14 cellular contexts compared by ENCODE assay signal in the genomic region with DNA sequence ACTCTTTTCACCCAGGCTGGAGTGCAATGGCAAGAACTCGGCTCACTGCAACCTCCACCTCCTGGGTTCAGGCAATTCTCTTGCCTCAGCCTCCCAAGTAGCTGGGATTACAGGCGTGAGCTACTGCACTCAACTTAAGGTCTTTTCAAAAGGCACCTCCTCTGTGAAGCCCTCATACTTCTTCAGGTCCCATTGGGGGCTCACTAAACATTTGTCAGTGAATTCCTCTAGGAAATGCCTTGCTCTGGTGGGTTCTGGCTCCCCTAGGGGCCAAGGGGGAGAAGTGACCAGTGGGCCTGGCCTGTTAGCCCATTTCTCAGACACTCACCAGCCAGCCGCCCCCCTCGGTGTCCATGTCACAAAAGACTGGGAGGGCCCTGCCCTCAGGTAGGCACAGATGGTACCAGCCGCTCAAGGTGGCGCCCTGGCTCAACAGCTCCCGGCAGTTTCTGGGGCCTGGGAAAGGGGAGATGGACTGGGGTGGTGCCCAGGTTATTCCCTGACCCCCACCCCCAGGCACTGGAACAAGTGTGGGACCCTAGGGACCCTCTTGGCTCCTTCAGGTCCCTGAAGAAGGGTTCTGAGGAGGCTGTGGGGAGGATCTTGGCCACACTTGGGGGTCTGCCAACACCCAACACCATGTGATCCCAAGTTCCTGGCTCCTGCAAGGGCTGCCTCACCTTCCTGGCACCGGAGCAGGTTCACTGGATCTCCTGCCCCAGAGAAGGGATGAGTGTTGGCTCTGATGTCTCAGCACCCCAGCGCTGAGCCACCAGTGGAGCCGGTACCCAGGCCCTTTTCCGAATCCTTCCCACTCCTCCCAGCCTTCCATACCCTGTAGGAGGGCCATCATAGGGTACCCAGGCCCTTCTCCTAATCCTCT. TPM values are rescaled to one million over a fixed set of nuclear protein-coding genes. Genes with fewer than 3 reads are reported as not detected.
DNase-seq lines count a peak whose midpoint lies in the region; ATAC-seq and TF ChIP-seq lines count a peak whose summit lies in the region.
"Had no signal": no experiment of that assay in that cellular context is flagged by ENCODE, and none has a peak within 500 bp of the region (broad histone marks: within the 10 kb centered on the region; RNA-seq: fewer than 3 reads in every experiment).

No MANE protein-coding gene starts in this region.

- H3K27me3 ChIP-seq in GM23248 (replicated peaks; ENCODE audit: insufficient read depth) (no peaks in the 10 kb centered on the region), right lobe of liver (no peaks in the 10 kb centered on the region)

- no peak overlapping the region for H3K4me2 ChIP-seq in GM23248 (ENCODE audit: unreplicated experiment)

- intact Hi-C loops in right lobe of liver (cut with DNase I): no loop called here

- no peak for TF ChIP-seq POLR2A in right lobe of liver (IDR thresholded peaks at IDR 0.05)

- no peaks in the 10 kb centered on the region for H4K20me1 ChIP-seq in GM23248 (ENCODE audit: insufficient read depth)

- no peak overlapping the region for H3K9ac ChIP-seq in GM23248

- CTCF ChIA-PET in AG04449 (lab: Yijun Ruan, JAX): interaction anchor here (0.6 to 9.0 kb wide), 4 partner anchors 15 to 85 kb away, joined by 3 to 181 read pairs (median 6); no protein-coding TSS in a partner anchor

- no peak overlapping the region for H2AFZ ChIP-seq in GM23248

- no peaks in the 10 kb centered on the region for H3K9me2 ChIP-seq in GM23248 (ENCODE audit: insufficient read depth)

- WGBS in GM23248 (ENCODE audit: low coverage in 1 of 2, low lambda C conversion rate in 2 of 2, missing lambda C conversion rate in 2 of 2), 2 experiments: 90% methylated on average over 11 of the region's 11 CpGs
- 77% methylated on average over 2 of the region's 11 CpGs for WGBS in right lobe of liver (ENCODE audit: insufficient coverage, low coverage, low lambda C conversion rate, missing lambda C conversion rate)

- in situ Hi-C loops in GM23248 (cut with MboI): no loop called here
- in situ Hi-C loops in astrocyte of the spinal cord (cut with HindIII; ENCODE audit: low sequenced_read_pairs): no loop called here

- H3K27ac ChIP-seq in GM23248 (no peak overlapping the region), right lobe of liver (peak overlapping the region; percentile 40 to 68 (median 50))
- H3K27ac ChIP-seq: HL-60 had no signal

- H3K4me3 ChIP-seq in AG04449 (ENCODE audit: low read depth, low read length): no peak overlapping the region
- no peak overlapping the region for H3K4me3 ChIP-seq in GM23248
- no peak overlapping the region for H3K4me3 ChIP-seq in astrocyte of the spinal cord (ENCODE audit: low read depth, low read length)
- H3K4me3 ChIP-seq in right lobe of liver: peak overlapping the region; percentile 14 to 27 (median 14)

- TF ChIP-seq CTCF in AG04449 (IDR thresholded peaks at IDR 0.05; ENCODE audit: insufficient read depth, low read length, missing control alignments) (peak; percentile 21), astrocyte of the spinal cord (IDR thresholded peaks at IDR 0.05; ENCODE audit: low read depth, low read length) (peak; percentile 42), right lobe of liver (IDR thresholded peaks at IDR 0.05) (no peak)

- DNase-seq in AG04449 (ENCODE audit: low read depth, low spot score) (no peak), GM23248 (peak; percentile 34), astrocyte of the spinal cord (ENCODE audit: low read depth, low spot score) (no peak), right lobe of liver (no peak), NCI-H2081 treated with DMSO at 0.1 percent for 48 hours (lab: John Stamatoyannopoulos, UW) (no peak)
- no peak for DNase-seq in stimulated activated CD8-positive, alpha-beta memory T cell treated with anti-CD3 and anti-CD28 coated beads, Interleukin-4, amount 100 ng/mL, for 48 hours
- no peak for DNase-seq in effector CD4-positive, alpha-beta T cell
- DNase-seq: activated naive CD4-positive, alpha-beta T cell treated with Interleukin-2 at 50 U/mL for 16 hours; HCEC 1CT; immature natural killer cell; NCI-H1436 treated with DMSO at 0.1 percent for 48 hours; RPMI8226 had no signal

- H3K79me2 ChIP-seq in GM23248 (ENCODE audit: insufficient read depth): no peaks in the 10 kb centered on the region

- H3F3A ChIP-seq in GM23248 (ENCODE audit: insufficient read depth): no peaks in the 10 kb centered on the region

- H3K4me1 ChIP-seq in GM23248 (ENCODE audit: insufficient read depth) (no peaks in the 10 kb centered on the region), right lobe of liver (no peaks in the 10 kb centered on the region)

- no peaks in the 10 kb centered on the region for H3K36me3 ChIP-seq in GM23248 (ENCODE audit: low read depth)
- no peaks in the 10 kb centered on the region for H3K36me3 ChIP-seq in right lobe of liver

- POLR2A ChIA-PET in AG04449 (lab: Yijun Ruan, JAX): no interaction called here

- H3K9me3 ChIP-seq in GM23248 (ENCODE audit: low read depth): no peaks in the 10 kb centered on the region
- H3K9me3 ChIP-seq in right lobe of liver: no peaks in the 10 kb centered on the region

- ATAC-seq in right lobe of liver (no peak), GM19395 (IDR thresholded peaks at IDR 0.05; ENCODE audit: unreplicated experiment) (no peak)

RNA-seq across cellular contexts. Expression of a gene that starts 1.6 kb away (rescaled TPM):
- total RNA-seq in GM23248 (2014; rRNA removed; shearing (Covaris generic)): not detected in 2 replicates
- not detected in 2 replicates for polyA plus RNA-seq in GM23248 (2016; fragmentation: Nextera tagmentation; extraction: Ambion mirVana)
- total RNA-seq in right lobe of liver: 100 to 1,000 TPM in 4 of 6 experiments, 10 to 100 TPM in 2; 81.6 to 213 (median 111) TPM
- polyA plus RNA-seq: immature natural killer cell had no signal

RNA-seq across cellular contexts. Expression of a gene that starts 6.3 kb away (rescaled TPM):
- 31.5 and 40.3 TPM in 2 replicates for total RNA-seq in GM23248 (2014; rRNA removed; shearing (Covaris generic))
- polyA plus RNA-seq in GM23248 (2016; fragmentation: Nextera tagmentation; extraction: Ambion mirVana): 13.7 and 17.9 TPM in 2 replicates
- total RNA-seq in right lobe of liver: 10 to 100 TPM in 2 of 6 experiments, 1 to 10 TPM in 4; 4.3 to 14.9 (median 5.6) TPM

RNA-seq across cellular contexts. Expression of a gene that starts 10.1 kb away (rescaled TPM):
- not detected in 2 replicates for total RNA-seq in GM23248 (2014; rRNA removed; shearing (Covaris generic))
- polyA plus RNA-seq in GM23248 (2016; fragmentation: Nextera tagmentation; extraction: Ambion mirVana): not detected in 2 replicates
- total RNA-seq in right lobe of liver: under 1 TPM in 1 of 6 experiments, not detected in 5; 0.86 TPM
- polyA plus RNA-seq: immature natural killer cell had no signal

RNA-seq across cellular contexts. Expression of a gene that starts 19.4 kb away (rescaled TPM):
- 0.32 and 0.38 TPM in 2 replicates for total RNA-seq in GM23248 (2014; rRNA removed; shearing (Covaris generic))
- polyA plus RNA-seq in GM23248 (2016; fragmentation: Nextera tagmentation; extraction: Ambion mirVana): 1.6 and 1.8 TPM in 2 replicates
- total RNA-seq in right lobe of liver: under 1 TPM in 2 of 6 experiments, not detected in 4; 0.19 to 0.43 TPM
- polyA plus RNA-seq: immature natural killer cell had no signal

RNA-seq across cellular contexts. Expression of a gene that starts 31.2 kb away (rescaled TPM):
- not detected in 2 replicates for total RNA-seq in GM23248 (2014; rRNA removed; shearing (Covaris generic))
- not detected in 2 replicates for polyA plus RNA-seq in GM23248 (2016; fragmentation: Nextera tagmentation; extraction: Ambion mirVana)
- 1 to 10 TPM in 1 of 6 experiments, under 1 TPM in 5; 0.37 to 1.7 (median 0.80) TPM for total RNA-seq in right lobe of liver

Comparison
In these comparisons a context has a peak if more than half of its experiments do, and no peak if none do; other contexts are left out.
1. H3K4me3 ChIP-seq: peak in right lobe of liver (3 of 3); none in AG04449 (single experiment), GM23248 (single experiment) and astrocyte of the spinal cord (single experiment).
2. CTCF ChIP-seq: peak in AG04449 (single experiment) and astrocyte of the spinal cord (single experiment); none in right lobe of liver (0 of 4).
3. RNA of a gene that starts 1.6 kb away (total RNA-seq): 81.6 to 213 TPM in right lobe of liver; not detected in GM23248; every median in the first group is over 10 times any median in the second.